In the genomic region with DNA sequence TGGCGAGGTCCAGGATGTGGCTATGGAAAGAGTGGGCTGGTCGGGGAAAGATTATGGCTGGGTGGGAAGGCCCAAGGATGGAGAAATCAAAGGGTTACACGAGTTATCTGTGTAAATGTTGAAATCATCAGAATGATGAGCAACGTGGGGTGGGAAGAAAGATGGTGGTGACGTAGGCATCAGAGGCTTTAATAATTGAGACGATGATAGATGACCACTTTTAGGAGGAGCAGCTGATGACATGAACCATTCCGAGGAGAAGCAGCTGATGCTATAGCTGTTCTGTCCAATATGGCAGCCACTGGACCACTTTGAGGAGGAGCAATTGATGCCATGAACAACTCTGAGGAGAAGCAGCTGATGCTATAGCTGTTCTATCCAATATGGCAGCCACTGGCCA, we compare ENCODE assay signal across 28 cellular contexts.
"Had no signal": no experiment of that assay in that cellular context is flagged by ENCODE, and none has a peak within 500 bp of the region (broad histone marks: within the 10 kb centered on the region; RNA-seq: fewer than 3 reads in every experiment).

No MANE protein-coding gene starts in this region.

- H3K9me3 ChIP-seq: colonic mucosa, esophagus muscularis mucosa, esophagus squamous epithelium, gastrocnemius medialis, gastroesophageal sphincter, heart left ventricle, heart right ventricle had no signal

- H3K4me3 ChIP-seq: colonic mucosa, coronary artery, dorsolateral prefrontal cortex, esophagus muscularis mucosa, esophagus squamous epithelium, gastrocnemius medialis, gastroesophageal sphincter, heart left ventricle, heart right ventricle had no signal

- ATAC-seq: effector memory CD8-positive, alpha-beta T cell; esophagus mucosa; foreskin keratinocyte; gastrocnemius medialis; gastroesophageal sphincter; heart left ventricle; heart right ventricle had no signal

- H3K4me1 ChIP-seq: colonic mucosa, esophagus muscularis mucosa, esophagus squamous epithelium, foreskin keratinocyte, gastrocnemius medialis, gastroesophageal sphincter, heart left ventricle, heart right ventricle had no signal

- H3K36me3 ChIP-seq: colonic mucosa, esophagus muscularis mucosa, esophagus squamous epithelium, gastrocnemius medialis, gastroesophageal sphincter, heart left ventricle, heart right ventricle had no signal

- FAIRE-seq: colon, endometrium, endothelial cell of umbilical vein, frontal cortex had no signal

- DNase-seq: colonic mucosa; cortex of kidney; dermis blood vessel endothelial cell; dorsolateral prefrontal cortex; effector CD4-positive, alpha-beta T cell; effector CD8-positive, alpha-beta T cell; effector memory CD4-positive, alpha-beta T cell; effector memory CD8-positive, alpha-beta T cell; endodermal cell; erythroblast; esophagus squamous epithelium; foreskin fibroblast; foreskin keratinocyte; foreskin melanocyte; gastrocnemius medialis; glutamatergic neuron; head of caudate nucleus; heart left ventricle; heart right ventricle had no signal

- H3K27ac ChIP-seq: colonic mucosa, coronary artery, dorsolateral prefrontal cortex, epithelial cell of prostate, esophagus muscularis mucosa, esophagus squamous epithelium, foreskin keratinocyte, gastrocnemius medialis, gastroesophageal sphincter, heart left ventricle, heart right ventricle had no signal

- H3K27me3 ChIP-seq: colonic mucosa, gastrocnemius medialis, gastroesophageal sphincter had no signal
